In the genomic region with DNA sequence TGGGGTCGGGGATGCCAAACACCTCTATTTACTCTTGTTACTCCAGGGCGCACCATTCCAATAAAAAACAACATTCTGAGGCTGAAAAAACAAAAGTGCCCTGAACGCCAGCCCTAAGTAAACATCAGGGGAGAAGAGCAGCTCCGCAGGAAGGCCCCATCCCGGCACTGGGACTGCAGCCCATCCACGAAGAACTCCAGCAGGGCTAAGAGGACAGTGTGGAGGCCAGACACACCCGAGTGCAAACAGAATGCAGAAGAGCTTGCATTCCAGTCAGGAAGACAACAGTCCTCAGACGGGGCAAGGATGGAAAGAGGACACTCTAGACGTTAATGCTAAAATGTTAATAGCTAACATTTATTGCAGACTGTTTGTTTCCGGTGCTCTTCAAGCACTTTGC, we compare ENCODE assay signal across 1 cellular context.
TF ChIP-seq lines count a peak whose summit lies in the region.

No MANE protein-coding gene starts in this region.

TF ChIP-seq in A549, 52 proteins besides CTCF, POLR2A, EP300 and RAD21 (continued from another document):
- TF ChIP-seq, protein P1, sequence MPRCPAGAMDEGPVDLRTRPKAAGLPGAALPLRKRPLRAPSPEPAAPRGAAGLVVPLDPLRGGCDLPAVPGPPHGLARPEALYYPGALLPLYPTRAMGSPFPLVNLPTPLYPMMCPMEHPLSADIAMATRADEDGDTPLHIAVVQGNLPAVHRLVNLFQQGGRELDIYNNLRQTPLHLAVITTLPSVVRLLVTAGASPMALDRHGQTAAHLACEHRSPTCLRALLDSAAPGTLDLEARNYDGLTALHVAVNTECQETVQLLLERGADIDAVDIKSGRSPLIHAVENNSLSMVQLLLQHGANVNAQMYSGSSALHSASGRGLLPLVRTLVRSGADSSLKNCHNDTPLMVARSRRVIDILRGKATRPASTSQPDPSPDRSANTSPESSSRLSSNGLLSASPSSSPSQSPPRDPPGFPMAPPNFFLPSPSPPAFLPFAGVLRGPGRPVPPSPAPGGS (IDR thresholded peaks at IDR 0.05) = no peak
- TF ChIP-seq HOXA7 (CRISPR knock-in tag; IDR thresholded peaks at IDR 0.05) = no peak
